1 cellular context compared by ENCODE assay signal in the genomic region with DNA sequence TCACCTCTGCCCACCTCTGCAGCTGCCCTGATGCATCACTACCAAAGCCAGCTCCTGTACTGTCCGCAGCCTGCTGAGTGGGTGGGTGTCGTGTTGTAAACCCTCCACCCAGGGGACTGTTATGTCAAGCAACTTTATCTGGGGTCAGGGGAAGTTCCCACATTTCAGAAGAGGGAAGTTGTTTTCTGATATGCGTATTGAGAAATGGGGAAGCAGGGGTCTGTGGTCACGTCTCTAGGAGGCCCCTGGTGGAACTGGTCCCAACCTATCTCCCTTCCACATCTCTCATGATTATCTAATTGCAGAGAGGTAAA.
TF ChIP-seq lines count a peak whose summit lies in the region.

No MANE protein-coding gene starts in this region.

TF ChIP-seq in HepG2, 621 proteins besides CTCF, POLR2A, EP300 and RAD21 (continued from another document):
- TF ChIP-seq ZNF142 (CRISPR knock-in tag; IDR thresholded peaks at IDR 0.05) = no peak
- no peak for TF ChIP-seq ZNF329 (CRISPR knock-in tag; IDR thresholded peaks at IDR 0.05; ENCODE audit: low read depth)
- TF ChIP-seq ZNF468 (CRISPR knock-in tag; IDR thresholded peaks at IDR 0.05) = no peak
- no peak for TF ChIP-seq ZNF296 (CRISPR knock-in tag; conservative IDR thresholded peaks at IDR 0.05)
- no peak for TF ChIP-seq NR1H2 (CRISPR knock-in tag; IDR thresholded peaks at IDR 0.05; ENCODE audit: borderline replicate concordance, low read depth)
- no peak for TF ChIP-seq ETS1 (CRISPR knock-in tag; IDR thresholded peaks at IDR 0.05)
- TF ChIP-seq, protein P1, sequence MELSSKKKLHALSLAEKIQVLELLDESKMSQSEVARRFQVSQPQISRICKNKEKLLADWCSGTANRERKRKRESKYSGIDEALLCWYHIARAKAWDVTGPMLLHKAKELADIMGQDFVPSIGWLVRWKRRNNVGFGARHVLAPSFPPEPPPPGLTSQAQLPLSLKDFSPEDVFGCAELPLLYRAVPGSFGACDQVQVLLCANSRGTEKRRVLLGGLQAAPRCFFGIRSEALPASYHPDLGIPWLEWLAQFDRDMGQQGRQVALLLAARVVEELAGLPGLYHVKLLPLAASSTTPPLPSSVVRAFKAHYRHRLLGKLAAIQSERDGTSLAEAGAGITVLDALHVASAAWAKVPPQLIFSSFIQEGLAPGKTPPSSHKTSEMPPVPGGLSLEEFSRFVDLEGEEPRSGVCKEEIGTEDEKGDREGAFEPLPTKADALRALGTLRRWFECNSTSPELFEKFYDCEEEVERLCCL (CRISPR knock-in tag; IDR thresholded peaks at IDR 0.05; ENCODE audit: borderline replicate concordance) = no peak
- TF ChIP-seq, protein P2, sequence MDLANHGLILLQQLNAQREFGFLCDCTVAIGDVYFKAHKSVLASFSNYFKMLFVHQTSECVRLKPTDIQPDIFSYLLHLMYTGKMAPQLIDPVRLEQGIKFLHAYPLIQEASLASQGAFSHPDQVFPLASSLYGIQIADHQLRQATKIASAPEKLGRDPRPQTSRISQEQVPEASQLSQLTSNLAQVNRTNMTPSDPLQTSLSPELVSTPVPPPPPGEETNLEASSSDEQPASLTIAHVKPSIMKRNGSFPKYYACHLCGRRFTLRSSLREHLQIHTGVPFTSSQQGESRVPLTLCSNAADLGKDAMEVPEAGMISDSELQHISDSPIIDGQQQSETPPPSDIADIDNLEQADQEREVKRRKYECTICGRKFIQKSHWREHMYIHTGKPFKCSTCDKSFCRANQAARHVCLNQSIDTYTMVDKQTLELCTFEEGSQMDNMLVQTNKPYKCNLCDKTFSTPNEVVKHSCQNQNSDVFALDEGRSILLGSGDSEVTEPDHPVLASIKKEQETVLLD (CRISPR knock-in tag; IDR thresholded peaks at IDR 0.05; ENCODE audit: low read depth) = no peak
- no peak for TF ChIP-seq HMGXB3 (CRISPR knock-in tag; IDR thresholded peaks at IDR 0.05; ENCODE audit: borderline replicate concordance)
